21 cellular contexts compared by ENCODE assay signal in the genomic region with DNA sequence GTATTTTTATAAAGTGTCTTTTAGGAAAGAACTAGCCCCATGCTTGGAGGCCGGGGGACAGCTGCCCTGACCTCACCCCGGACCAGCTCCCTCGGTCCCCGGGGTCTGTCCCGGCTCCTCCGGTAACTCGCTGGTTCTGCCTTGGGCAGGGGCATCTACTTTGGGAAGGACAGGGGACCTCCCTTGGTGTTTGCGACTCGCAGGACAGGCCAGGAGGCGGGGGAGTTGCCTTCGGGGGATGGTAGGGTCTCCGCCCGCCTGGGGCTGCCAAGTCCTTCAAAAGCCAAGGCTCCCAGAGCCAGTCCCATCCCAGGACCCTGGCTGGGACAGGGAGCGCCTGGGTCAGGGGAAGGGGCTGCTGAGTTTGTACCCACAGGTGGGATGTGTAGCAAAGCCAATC.
A peak's percentile ranks its signal among the peaks of the same experiment; 100 is the strongest.
DNase-seq lines count a peak whose midpoint lies in the region; ATAC-seq, FAIRE-seq and TF ChIP-seq lines count a peak whose summit lies in the region.
"Had no signal": no experiment of that assay in that cellular context is flagged by ENCODE, and none has a peak within 500 bp of the region (broad histone marks: within the 10 kb centered on the region; RNA-seq: fewer than 3 reads in every experiment).

No MANE protein-coding gene starts in this region.

- H2BK120ac ChIP-seq in H1 (replicated peaks; ENCODE audit: low read depth, low read length) = no peak overlapping the region

- H3K4me3 ChIP-seq in H1 (ENCODE audit: extremely low read depth in 1 of 4, insufficient read depth in 2 of 4, low read depth in 3 of 4, low read length in 4 of 4) = peak overlapping the region in 1 of 4 experiments; percentile 16; a peak in 1 of 8 replicates
- no peak overlapping the region for H3K4me3 ChIP-seq in urinary bladder (ENCODE audit: low read depth, low read length)
- H3K4me3 ChIP-seq in naive thymus-derived CD4-positive, alpha-beta T cell (ENCODE audit: low read length) = no peak overlapping the region
- H3K4me3 ChIP-seq: SJCRH30 had no signal

- H4K20me1 ChIP-seq in H1 (replicated peaks in 1 of 2; ENCODE audit: control insufficient read depth in 1 of 2, insufficient read depth in 2 of 2, low read length in 2 of 2) = no peaks in the 10 kb centered on the region

- no peak overlapping the region for H3K23ac ChIP-seq in H1 (ENCODE audit: insufficient read length)

- H3K4ac ChIP-seq in H1 (replicated peaks; ENCODE audit: insufficient read length, low read depth, low read length) = no peak overlapping the region

- no peak for TF ChIP-seq POLR2A in H1 (IDR thresholded peaks at IDR 0.05; ENCODE audit: control extremely low read depth in 1 of 2, low read depth in 2 of 2, low read length in 2 of 2)

- peak; percentile 10 for DNase-seq in HuH-7.5 (ENCODE audit: low spot score)
- DNase-seq in H1 (ENCODE audit: low read depth in 1 of 2, low spot score in 2 of 2) = no peak
- DNase-seq in osteocyte (ENCODE audit: extremely low spot score, unreplicated experiment) = no peak
- no peak for DNase-seq in HT-29 (ENCODE audit: low spot score)
- DNase-seq in naive thymus-derived CD4-positive, alpha-beta T cell = no peak
- DNase-seq: activated B cell treated with CpG ODN at 0.5 μM for 24 hours; activated T-cell treated with anti-CD3 and anti-CD28 coated beads, Interleukin-2, amount 50 U/mL, for 72 hours; C1 segment of cervical spinal cord; dermis blood vessel endothelial cell; DMS 273 treated with DMSO at 0.1 percent for 48 hours; HFFc6; NCI-H1105; NCI-H526 treated with DMSO at 0.1 percent for 48 hours; SJCRH30; stimulated activated naive B cell treated with anti-CD40 and anti-IgM and Interleukin-4, amounts not matched to agents 10 μg/mL and 1 μg/mL and 100 μg/mL, for 72 hours had no signal

- H3K14ac ChIP-seq in H1 (ENCODE audit: insufficient read length) = no peak overlapping the region

- H2AK5ac ChIP-seq in H1 (ENCODE audit: low read depth, low read length) = no peak overlapping the region

- H3K36me3 Mint-ChIP-seq in osteocyte (ENCODE audit: unreplicated experiment) = peaks cover 6% of the 10 kb centered on the region
- peaks cover 0 to 13% (median 0%) of the 10 kb centered on the region in 5 donors for H3K36me3 Mint-ChIP-seq in naive thymus-derived CD4-positive, alpha-beta T cell
- H3K36me3 Mint-ChIP-seq: natural killer cell treated with Interleukin-12 subunit alpha and Interleukin-12 subunit beta and Interleukin-15 and Interleukin-18, amount 100 ng/mL, for 72 hours had no signal

- no peak overlapping the region for H2BK5ac ChIP-seq in H1 (ENCODE audit: low read depth, low read length)

- H3K18ac ChIP-seq in H1 (ENCODE audit: extremely low read depth, low read length) = peak overlapping the region; percentile 19; the same call in 1 of the 2 replicates

- peak overlapping the region; percentile 36 to 38 for H3K4me2 ChIP-seq in H1 (ENCODE audit: insufficient read depth in 1 of 2, low read depth in 2 of 2, low read length in 2 of 2)

- H3K79me2 ChIP-seq in H1 (ENCODE audit: control insufficient read depth in 1 of 2, insufficient read depth in 2 of 2, low read length in 2 of 2) = no peaks in the 10 kb centered on the region

- CTCF ChIA-PET in H1 (lab: Charles Lee; ENCODE audit: partially characterized antibody) = interaction anchor here (0.7 to 1.7 kb wide), 5 partner anchors 12 to 309 kb away, joined by 3 to 4 read pairs (median 3); no protein-coding TSS in a partner anchor
- CTCF ChIA-PET in naive thymus-derived CD4-positive, alpha-beta T cell (lab: Charles Lee) = no interaction called here

- peak overlapping the region; percentile 78 for H3K27ac Mint-ChIP-seq in osteocyte (ENCODE audit: unreplicated experiment)
- H3K27ac Mint-ChIP-seq in naive thymus-derived CD4-positive, alpha-beta T cell = no peak overlapping the region
- H3K27ac Mint-ChIP-seq: activated B cell treated with CpG ODN at 0.5 μM for 24 hours; activated naive CD4-positive, alpha-beta T cell treated with anti-CD3 and anti-CD28 coated beads, Interleukin-2, amount 50 U/mL, for 24 hours; activated T-cell treated with anti-CD3 and anti-CD28 coated beads, Interleukin-2, amount 50 U/mL, for 72 hours; HFFc6; memory B cell; natural killer cell treated with Interleukin-12 subunit alpha and Interleukin-12 subunit beta and Interleukin-15 and Interleukin-18, amount 100 ng/mL, for 72 hours; stimulated activated naive B cell treated with anti-CD40 and anti-IgM and Interleukin-4, amounts not matched to agents 10 μg/mL and 1 μg/mL and 100 μg/mL, for 72 hours had no signal

- no peak overlapping the region for H2BK15ac ChIP-seq in H1 (ENCODE audit: low read length)

- no peaks in the 10 kb centered on the region for H3K9me3 ChIP-seq in H1 (ENCODE audit: insufficient read depth in 2 of 2, low read depth in 1 of 2, low read length in 1 of 2)
- no peaks in the 10 kb centered on the region for H3K9me3 ChIP-seq in naive thymus-derived CD4-positive, alpha-beta T cell (ENCODE audit: control insufficient read depth in 2 of 3, low read length in 3 of 3)
- H3K9me3 ChIP-seq: SJCRH30 had no signal

- H3K27me3 Mint-ChIP-seq in osteocyte (ENCODE audit: unreplicated experiment) = no peaks in the 10 kb centered on the region
- peaks cover 0 to 6% (median 0%) of the 10 kb centered on the region in 5 donors for H3K27me3 Mint-ChIP-seq in naive thymus-derived CD4-positive, alpha-beta T cell
- H3K27me3 Mint-ChIP-seq: activated B cell treated with CpG ODN at 0.5 μM for 24 hours; activated naive CD4-positive, alpha-beta T cell treated with anti-CD3 and anti-CD28 coated beads, Interleukin-2, amount 50 U/mL, for 24 hours; memory B cell; natural killer cell treated with Interleukin-12 subunit alpha and Interleukin-12 subunit beta and Interleukin-15 and Interleukin-18, amount 100 ng/mL, for 72 hours had no signal

- TF ChIP-seq RAD21 in H1 (IDR thresholded peaks at IDR 0.05 in 1 of 2, conservative IDR thresholded peaks at IDR 0.05 in 1 of 2; ENCODE audit: low read depth in 2 of 2, low read length in 2 of 2) = no peak

- no peaks in the 10 kb centered on the region for H3K9me3 Mint-ChIP-seq in osteocyte (ENCODE audit: unreplicated experiment)
- H3K9me3 Mint-ChIP-seq in naive thymus-derived CD4-positive, alpha-beta T cell = no peaks in the 10 kb centered on the region
- H3K9me3 Mint-ChIP-seq: activated B cell treated with CpG ODN at 0.5 μM for 24 hours; activated naive CD4-positive, alpha-beta T cell treated with anti-CD3 and anti-CD28 coated beads, Interleukin-2, amount 50 U/mL, for 24 hours; activated T-cell treated with anti-CD3 and anti-CD28 coated beads, Interleukin-2, amount 50 U/mL, for 72 hours; HFFc6; memory B cell; natural killer cell treated with Interleukin-12 subunit alpha and Interleukin-12 subunit beta and Interleukin-15 and Interleukin-18, amount 100 ng/mL, for 72 hours; stimulated activated naive B cell treated with anti-CD40 and anti-IgM and Interleukin-4, amounts not matched to agents 10 μg/mL and 1 μg/mL and 100 μg/mL, for 72 hours had no signal

- intact Hi-C loops in naive thymus-derived CD4-positive, alpha-beta T cell (cut with micrococcal nuclease) = loop anchor here in 1 of 2 donors (10.0 kb wide), 1 partner anchor 118 kb away; no protein-coding TSS in a partner anchor

- H3K4me1 ChIP-seq in H1 (replicated peaks in 1 of 4; ENCODE audit: control insufficient read depth in 3 of 4, insufficient read depth in 4 of 4, low read length in 3 of 4) (peaks cover 4 to 30% (median 22%) of the 10 kb centered on the region in 4 experiments), urinary bladder (ENCODE audit: insufficient read depth) (no peaks in the 10 kb centered on the region)
- peaks cover 0 to 3% of the 10 kb centered on the region in 2 donors for H3K4me1 ChIP-seq in naive thymus-derived CD4-positive, alpha-beta T cell (ENCODE audit: control insufficient read depth in 2 of 2, insufficient read depth in 2 of 2, low read length in 2 of 2)

- H3K79me1 ChIP-seq in H1 (ENCODE audit: low read depth, low read length) = no peaks in the 10 kb centered on the region

- peaks cover 0 to 4% (median 4%) of the 10 kb centered on the region in 4 experiments; a peak in 4 of 7 replicates for H3K27me3 ChIP-seq in H1 (replicated peaks in 1 of 4; ENCODE audit: control insufficient read depth in 3 of 4, extremely low read depth in 1 of 4, insufficient read depth in 3 of 4, low read length in 3 of 4)
- no peaks in the 10 kb centered on the region for H3K27me3 ChIP-seq in naive thymus-derived CD4-positive, alpha-beta T cell (ENCODE audit: control insufficient read depth in 2 of 2, insufficient read depth in 2 of 2, low read length in 2 of 2)
- H3K27me3 ChIP-seq: SJCRH30 had no signal

- no peak overlapping the region for H4K5ac ChIP-seq in H1 (ENCODE audit: insufficient read length, low read depth, low read length)

- H4K8ac ChIP-seq in H1 (ENCODE audit: extremely low read depth, insufficient read depth, low read length) = no peak overlapping the region; the same call in none of the 2 replicates

- POLR2A ChIA-PET in H1 (lab: Charles Lee; ENCODE audit: partially characterized antibody) = interaction anchor here (1.5 kb wide), 1 partner anchor 105 kb away, joined by 3 read pairs; no protein-coding TSS in a partner anchor
- POLR2A ChIA-PET in naive thymus-derived CD4-positive, alpha-beta T cell (lab: Charles Lee) = no interaction called here

- TF ChIP-seq CTCF in H1 (IDR thresholded peaks at IDR 0.05; ENCODE audit: control extremely low read depth in 1 of 3, insufficient read depth in 1 of 3, low read depth in 1 of 3, low read length in 3 of 3) (no peak), osteocyte (IDR thresholded peaks at IDR 0.05) (no peak)

- no peak for ATAC-seq in naive thymus-derived CD4-positive, alpha-beta T cell
- no peak for ATAC-seq in GM18907 (IDR thresholded peaks at IDR 0.05; ENCODE audit: unreplicated experiment)
- ATAC-seq: activated T-cell treated with anti-CD3 and anti-CD28 coated beads, Interleukin-2, amount 50 U/mL, for 72 hours; natural killer cell treated with Interleukin-12 subunit alpha and Interleukin-12 subunit beta and Interleukin-15 and Interleukin-18, amount 100 ng/mL, for 72 hours; stimulated activated naive B cell treated with anti-CD40 and anti-IgM and Interleukin-4, amounts not matched to agents 10 μg/mL and 1 μg/mL and 100 μg/mL, for 72 hours had no signal

- no peak for FAIRE-seq in H1 (lab: Jason Lieb, UNC)
- FAIRE-seq: G401.6 had no signal

- no peak overlapping the region for H3K56ac ChIP-seq in H1 (replicated peaks; ENCODE audit: insufficient read length, low read depth, low read length)

- H2AFZ ChIP-seq in H1 (ENCODE audit: low read length) = no peak overlapping the region

- no peaks in the 10 kb centered on the region; the same call in 1 of the 2 replicates for H3K23me2 ChIP-seq in H1 (ENCODE audit: low read depth, low read length)

- TF ChIP-seq EP300 in H1 (IDR thresholded peaks at IDR 0.05; ENCODE audit: borderline replicate concordance in 1 of 2, low read depth in 2 of 2, low read length in 2 of 2) = no peak

- WGBS in H1 (ENCODE audit: extremely low coverage in 1 of 2, insufficient coverage in 1 of 2, insufficient read length in 1 of 2, insufficient replicate concordance in 2 of 2, low coverage in 1 of 2, low lambda C conversion rate in 2 of 2, missing lambda C conversion rate in 1 of 2), 2 experiments = 60% methylated on average over 14 of the region's 14 CpGs; no CpG with 5 or more reads in 1 of the 2 experiments
- 62% methylated on average over 14 of the region's 14 CpGs for WGBS in urinary bladder

- peaks cover 60% of the 10 kb centered on the region for H3K4me1 Mint-ChIP-seq in osteocyte (ENCODE audit: unreplicated experiment)
- H3K4me1 Mint-ChIP-seq in naive thymus-derived CD4-positive, alpha-beta T cell = peaks cover 0 to 6% (median 3%) of the 10 kb centered on the region in 7 donors
- H3K4me1 Mint-ChIP-seq: activated B cell treated with CpG ODN at 0.5 μM for 24 hours; memory B cell; stimulated activated naive B cell treated with anti-CD40 and anti-IgM and Interleukin-4, amounts not matched to agents 10 μg/mL and 1 μg/mL and 100 μg/mL, for 72 hours had no signal

- H3K4me3 Mint-ChIP-seq in osteocyte (ENCODE audit: unreplicated experiment) = no peak overlapping the region
- H3K4me3 Mint-ChIP-seq in naive thymus-derived CD4-positive, alpha-beta T cell = no peak overlapping the region
- H3K4me3 Mint-ChIP-seq: activated B cell treated with CpG ODN at 0.5 μM for 24 hours; activated naive CD4-positive, alpha-beta T cell treated with anti-CD3 and anti-CD28 coated beads, Interleukin-2, amount 50 U/mL, for 24 hours; activated T-cell treated with anti-CD3 and anti-CD28 coated beads, Interleukin-2, amount 50 U/mL, for 72 hours; HFFc6; memory B cell; natural killer cell treated with Interleukin-12 subunit alpha and Interleukin-12 subunit beta and Interleukin-15 and Interleukin-18, amount 100 ng/mL, for 72 hours; stimulated activated naive B cell treated with anti-CD40 and anti-IgM and Interleukin-4, amounts not matched to agents 10 μg/mL and 1 μg/mL and 100 μg/mL, for 72 hours had no signal

- no peak overlapping the region for H2BK20ac ChIP-seq in H1 (ENCODE audit: low read length)

- no peak overlapping the region for H4K91ac ChIP-seq in H1 (replicated peaks; ENCODE audit: insufficient read length, low read length)

- no peak overlapping the region for H2BK12ac ChIP-seq in H1 (ENCODE audit: low read depth, low read length)

- H3K9ac ChIP-seq in H1 (replicated peaks in 1 of 4; ENCODE audit: extremely low read depth in 1 of 4, low read depth in 3 of 4, low read length in 3 of 4) = no peak overlapping the region

- H3K36me3 ChIP-seq in H1 (ENCODE audit: control insufficient read depth in 2 of 4, insufficient read depth in 4 of 4, low read length in 3 of 4) (no peaks in the 10 kb centered on the region), urinary bladder (ENCODE audit: insufficient read depth) (no peaks in the 10 kb centered on the region)
- H3K36me3 ChIP-seq in naive thymus-derived CD4-positive, alpha-beta T cell (ENCODE audit: control insufficient read depth in 2 of 3, insufficient read depth in 3 of 3, low read length in 3 of 3) = peaks cover 0 to 47% (median 0%) of the 10 kb centered on the region in 3 experiments
- H3K36me3 ChIP-seq: SJCRH30 had no signal

- no peak overlapping the region for H3K27ac ChIP-seq in H1 (ENCODE audit: low read depth, low read length)
- H3K27ac ChIP-seq in urinary bladder (ENCODE audit: low read depth) = peak overlapping the region; percentile 51
- no peak overlapping the region for H3K27ac ChIP-seq in naive thymus-derived CD4-positive, alpha-beta T cell (ENCODE audit: low read depth, low read length)
- H3K27ac ChIP-seq: SJCRH30 had no signal
